1 cellular context compared by ENCODE assay signal in the genomic region with DNA sequence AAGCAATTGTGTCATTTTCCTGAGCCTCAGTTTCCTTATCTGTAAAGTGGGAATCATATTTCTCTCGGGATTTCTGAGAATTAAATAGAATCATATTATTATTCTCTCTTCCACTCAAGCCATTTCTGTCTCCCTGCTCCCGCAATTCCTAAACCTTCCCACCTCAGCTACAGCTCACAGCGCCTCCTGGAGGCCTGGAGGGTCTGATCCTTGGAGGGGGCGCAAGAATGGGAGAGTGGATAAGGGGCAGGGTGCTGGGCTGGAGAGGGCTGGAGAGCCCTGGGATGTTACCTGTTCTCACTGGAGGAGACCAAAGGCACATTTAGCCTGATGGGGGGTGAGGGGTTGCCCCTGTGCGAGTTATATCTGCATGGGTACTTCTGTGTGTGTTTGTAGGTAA.
TF ChIP-seq lines count a peak whose summit lies in the region.

No MANE protein-coding gene starts in this region.

TF ChIP-seq in HepG2, 621 proteins besides CTCF, POLR2A, EP300 and RAD21:
- TF ChIP-seq ADNP (CRISPR knock-in tag; IDR thresholded peaks at IDR 0.05) = peak; percentile 33; the same call in 1 of the 2 replicates
- TF ChIP-seq ZNF574 (CRISPR knock-in tag; IDR thresholded peaks at IDR 0.05) = peak; percentile 97
- no peak for TF ChIP-seq BORCS8-MEF2B (CRISPR knock-in tag; IDR thresholded peaks at IDR 0.05)
